Comparison of ENCODE assay signal across 14 cellular contexts in genomic region chr14:103315368-103315911, GRCh38. TPM values are rescaled to one million over a fixed set of nuclear protein-coding genes. Genes with fewer than 3 reads are reported as not detected.
DNase-seq lines count a peak whose midpoint lies in the region; ATAC-seq and TF ChIP-seq lines count a peak whose summit lies in the region.
"Had no signal": no experiment of that assay in that cellular context is flagged by ENCODE, and none has a peak within 500 bp of the region (broad histone marks: within the 10 kb centered on the region; RNA-seq: fewer than 3 reads in every experiment).

No MANE protein-coding gene starts in this region.

- H2BK12ac ChIP-seq in mesenchymal stem cell (ENCODE audit: low read length in 2 of 2) = no peak overlapping the region

- H3K14ac ChIP-seq in mesenchymal stem cell (ENCODE audit: low read length in 2 of 2) = no peak overlapping the region

- H3K23ac ChIP-seq in mesenchymal stem cell (ENCODE audit: low read length in 2 of 2) = no peak overlapping the region

- no peak overlapping the region for H3K4me3 Mint-ChIP-seq in activated T-cell treated with anti-CD3 and anti-CD28 coated beads, Interleukin-2, amount 50 U/mL, for 4 hours
- H3K4me3 Mint-ChIP-seq: activated naive CD8-positive, alpha-beta T cell treated with anti-CD3 and anti-CD28 coated beads, Interleukin-2, amount 10 ng/mL, durations not matched to agents 7 days and 5 days; immature natural killer cell had no signal

- no peak overlapping the region for H3K18ac ChIP-seq in mesenchymal stem cell (ENCODE audit: low read depth in 1 of 2, low read length in 2 of 2)

- H2AFZ ChIP-seq in mesenchymal stem cell (ENCODE audit: low read depth, low read length) = no peak overlapping the region

- H3K27ac ChIP-seq in left ventricle myocardium inferior (replicated peaks) (no peak overlapping the region), mesenchymal stem cell (ENCODE audit: low read length, poor library complexity, severe bottlenecking) (no peak overlapping the region)
- H3K27ac ChIP-seq: KMS-11 had no signal

- H3K36me3 Mint-ChIP-seq in activated T-cell treated with anti-CD3 and anti-CD28 coated beads, Interleukin-2, amount 50 U/mL, for 4 hours (ENCODE audit: insufficient read depth) = no peaks in the 10 kb centered on the region
- H3K36me3 Mint-ChIP-seq: activated naive CD8-positive, alpha-beta T cell treated with anti-CD3 and anti-CD28 coated beads, Interleukin-2, amount 10 ng/mL, durations not matched to agents 7 days and 5 days; immature natural killer cell had no signal

- intact Hi-C loops in Right ventricle myocardium superior (cut with DNase I) (no loop called here), left ventricle myocardium inferior (cut with micrococcal nuclease) (no loop called here)

- H3K9me3 ChIP-seq in left ventricle myocardium inferior (replicated peaks) (no peaks in the 10 kb centered on the region), mesenchymal stem cell (ENCODE audit: control insufficient read depth, low read length) (no peaks in the 10 kb centered on the region)

- 86% methylated on average over 11 of the region's 14 CpGs for WGBS in mesenchymal stem cell

- H3K27me3 ChIP-seq in left ventricle myocardium inferior (ENCODE audit: low read depth) (peaks cover 15% of the 10 kb centered on the region), mesenchymal stem cell (ENCODE audit: control insufficient read depth in 1 of 2, insufficient read depth in 1 of 2, low read length in 2 of 2) (peaks cover 8 to 28% of the 10 kb centered on the region in 2 experiments)

- H2AK5ac ChIP-seq in mesenchymal stem cell (ENCODE audit: low read length, severe bottlenecking) = no peak overlapping the region

- no peaks in the 10 kb centered on the region for H3K4me1 Mint-ChIP-seq in activated T-cell treated with anti-CD3 and anti-CD28 coated beads, Interleukin-2, amount 50 U/mL, for 4 hours (ENCODE audit: low read depth)
- H3K4me1 Mint-ChIP-seq: immature natural killer cell had no signal

- TF ChIP-seq CTCF in left ventricle myocardium inferior (IDR thresholded peaks at IDR 0.05; ENCODE audit: borderline replicate concordance) (no peak), GM10248 (IDR thresholded peaks at IDR 0.05; ENCODE audit: control extremely low read depth, extremely low read depth, low read depth, missing control alignments) (no peak)

- no peak overlapping the region for H2BK120ac ChIP-seq in mesenchymal stem cell (ENCODE audit: low read depth, low read length)

- no peak overlapping the region for H3K4me2 ChIP-seq in mesenchymal stem cell (ENCODE audit: low read length, poor library complexity, severe bottlenecking)
- H3K4me2 ChIP-seq: KMS-11 had no signal

- H3K9me3 Mint-ChIP-seq in activated T-cell treated with anti-CD3 and anti-CD28 coated beads, Interleukin-2, amount 50 U/mL, for 4 hours = no peaks in the 10 kb centered on the region
- H3K9me3 Mint-ChIP-seq: activated naive CD8-positive, alpha-beta T cell treated with anti-CD3 and anti-CD28 coated beads, Interleukin-2, amount 10 ng/mL, durations not matched to agents 7 days and 5 days; immature natural killer cell had no signal

- ATAC-seq in Right ventricle myocardium superior (ENCODE audit: poor library complexity) (peak; percentile 79), esophagus mucosa (peak; percentile 39), HG02981 (IDR thresholded peaks at IDR 0.05; ENCODE audit: unreplicated experiment) (no peak)
- ATAC-seq in activated T-cell treated with anti-CD3 and anti-CD28 coated beads, Interleukin-2, amount 50 U/mL, for 4 hours = no peak

- no peaks in the 10 kb centered on the region for H3K79me1 ChIP-seq in mesenchymal stem cell (replicated peaks; ENCODE audit: low read length, poor library complexity, severe bottlenecking)

- CTCF ChIA-PET in GM10248 (lab: Yijun Ruan, JAX) = no interaction called here

- H4K8ac ChIP-seq in mesenchymal stem cell (ENCODE audit: low read length) = no peak overlapping the region

- no peak overlapping the region for H2BK15ac ChIP-seq in mesenchymal stem cell (ENCODE audit: low read depth, poor library complexity, severe bottlenecking)

- no peak overlapping the region for H2BK5ac ChIP-seq in mesenchymal stem cell (ENCODE audit: low read depth, low read length, poor library complexity, severe bottlenecking)

- POLR2A ChIA-PET in GM10248 (lab: Yijun Ruan, JAX) = no interaction called here

- H3K4me3 ChIP-seq in left ventricle myocardium inferior (no peak overlapping the region), mesenchymal stem cell (ENCODE audit: insufficient read depth in 1 of 2, low read depth in 1 of 2, low read length in 2 of 2) (no peak overlapping the region)

- no peak overlapping the region for H4K91ac ChIP-seq in mesenchymal stem cell (ENCODE audit: low read length)

- no peak overlapping the region for H3K4ac ChIP-seq in mesenchymal stem cell (ENCODE audit: low read depth in 1 of 2, low read length in 2 of 2)

- H3K4me1 ChIP-seq in left ventricle myocardium inferior (peaks cover 15% of the 10 kb centered on the region), mesenchymal stem cell (ENCODE audit: control insufficient read depth, insufficient read depth, low read depth, low read length) (no peaks in the 10 kb centered on the region)

- H3K9ac ChIP-seq in mesenchymal stem cell (ENCODE audit: low read length) = no peak overlapping the region
- H3K9ac ChIP-seq: KMS-11 had no signal

- H3K27me3 Mint-ChIP-seq in activated T-cell treated with anti-CD3 and anti-CD28 coated beads, Interleukin-2, amount 50 U/mL, for 4 hours (ENCODE audit: low read depth) = peaks cover 30% of the 10 kb centered on the region

- DNase-seq in Right ventricle myocardium superior (peak; percentile 58), left ventricle myocardium inferior (no peak), mesenchymal stem cell (peak; percentile 77), NCI-H146 treated with DMSO at 0.1 percent for 48 hours (lab: John Stamatoyannopoulos, UW; ENCODE audit: unreplicated experiment) (no peak), GM10248 (ENCODE audit: extremely low spot score) (no peak)
- DNase-seq in activated T-cell treated with anti-CD3 and anti-CD28 coated beads, Interleukin-2, amount 50 U/mL, for 4 hours = no peak
- DNase-seq: activated naive CD8-positive, alpha-beta T cell treated with anti-CD3 and anti-CD28 coated beads, Interleukin-2, amount 10 ng/mL, durations not matched to agents 7 days and 5 days; GOT3; immature natural killer cell; NCI-H748 treated with DMSO at 0.1 percent for 48 hours; occipital lobe had no signal

- H3K36me3 ChIP-seq in left ventricle myocardium inferior (no peaks in the 10 kb centered on the region), mesenchymal stem cell (ENCODE audit: control insufficient read depth in 1 of 2, insufficient read depth in 2 of 2, low read depth in 1 of 2, low read length in 2 of 2) (no peaks in the 10 kb centered on the region)

RNA-seq across cellular contexts. Expression of gene EIF5, which starts 18.6 kb away (rescaled TPM):
- total RNA-seq in Right ventricle myocardium superior (234 TPM), left ventricle myocardium inferior (260 TPM), esophagus mucosa (253 TPM)
- 243 TPM for polyA plus RNA-seq in mesenchymal stem cell (2013, experiment 1 of 2)
- polyA plus RNA-seq in mesenchymal stem cell (2013, experiment 2 of 2) = 253 TPM
- total RNA-seq in activated T-cell treated with anti-CD3 and anti-CD28 coated beads, Interleukin-2, amount 50 U/mL, for 4 hours = 100 to 1,000 TPM; 434 to 457 (median 451) TPM

Comparison
In these comparisons a context has a peak if more than half of its experiments do, and no peak if none do; other contexts are left out.
1. DNase-seq: peak in Right ventricle myocardium superior (single experiment) and mesenchymal stem cell (single experiment); none in left ventricle myocardium inferior (single experiment), NCI-H146 treated with DMSO at 0.1 percent for 48 hours (single experiment), activated T-cell treated with anti-CD3 and anti-CD28 coated beads, Interleukin-2, amount 50 U/mL, for 4 hours (single experiment) and GM10248 (single experiment).
2. ATAC-seq: peak in Right ventricle myocardium superior (single experiment) and esophagus mucosa (single experiment); none in HG02981 (single experiment) and activated T-cell treated with anti-CD3 and anti-CD28 coated beads, Interleukin-2, amount 50 U/mL, for 4 hours (0 of 2).